In genomic region chr2:99729104-99729503, GRCh38 we compare ENCODE assay signal across 12 cellular contexts.
DNase-seq lines count a peak whose midpoint lies in the region; ATAC-seq and TF ChIP-seq lines count a peak whose summit lies in the region.
"Had no signal": no experiment of that assay in that cellular context is flagged by ENCODE, and none has a peak within 500 bp of the region (broad histone marks: within the 10 kb centered on the region; RNA-seq: fewer than 3 reads in every experiment).

No MANE protein-coding gene starts in this region.

- intact Hi-C loops in Right ventricle myocardium inferior (cut with DNase I) = no loop called here
- intact Hi-C loops in cardiac septum (cut with DNase I) = no loop called here
- intact Hi-C loops in right cardiac atrium (cut with DNase I) = no loop called here
- intact Hi-C loops in right lobe of liver (cut with DNase I) = no loop called here

- TF ChIP-seq CTCF in cardiac fibroblast (IDR thresholded peaks at IDR 0.05; ENCODE audit: low read depth, low read length) (no peak), right lobe of liver (IDR thresholded peaks at IDR 0.05) (no peak), GM13977 (IDR thresholded peaks at IDR 0.05; ENCODE audit: extremely low read depth, insufficient read depth, missing control alignments) (no peak)

- H3K4me1 ChIP-seq in right cardiac atrium (ENCODE audit: control insufficient read depth, insufficient read depth, low read length) = no peaks in the 10 kb centered on the region
- no peaks in the 10 kb centered on the region for H3K4me1 ChIP-seq in right lobe of liver

- no peaks in the 10 kb centered on the region for H3K36me3 ChIP-seq in right lobe of liver

- H3K9me3 ChIP-seq in right cardiac atrium (ENCODE audit: control insufficient read depth, low read length) (no peaks in the 10 kb centered on the region), right lobe of liver (no peaks in the 10 kb centered on the region)

- in situ Hi-C loops in GM13977 (cut with MboI; ENCODE audit: low pct_unique_long_range_greater_than_20kb, low sequenced_read_pairs, unreplicated experiment) = no loop called here

- H3K27ac ChIP-seq in right cardiac atrium (ENCODE audit: low read length) (no peak overlapping the region), right lobe of liver (no peak overlapping the region)

- H3K27me3 ChIP-seq in right cardiac atrium (ENCODE audit: control insufficient read depth, insufficient read depth) (no peaks in the 10 kb centered on the region), right lobe of liver (no peaks in the 10 kb centered on the region)

- no peak for DNase-seq in Right ventricle myocardium inferior (ENCODE audit: missing footprints)
- no peak for DNase-seq in cardiac septum (ENCODE audit: low spot score)
- peak; percentile 14 to 23 for DNase-seq in cardiac fibroblast (ENCODE audit: low read depth in 2 of 2)
- DNase-seq in right cardiac atrium = no peak
- DNase-seq in NCI-H187 (lab: John Stamatoyannopoulos, UW) = no peak
- DNase-seq in right lobe of liver = no peak
- DNase-seq in GM13977 (ENCODE audit: low spot score) = no peak
- DNase-seq: GF-D8, head of caudate nucleus, NCI-H146 had no signal

- TF ChIP-seq POLR2A in right lobe of liver (IDR thresholded peaks at IDR 0.05) = no peak

- ATAC-seq in Right ventricle myocardium inferior = peak; percentile 91
- ATAC-seq in right cardiac atrium = peak; percentile 82 to 90
- no peak for ATAC-seq in HG02870 (IDR thresholded peaks at IDR 0.05; ENCODE audit: unreplicated experiment)
- no peak for ATAC-seq in right lobe of liver
- ATAC-seq: activated naive CD4-positive, alpha-beta T cell treated with anti-CD3 and anti-CD28 coated beads, Interleukin-2, amount 50 U/mL, for 72 hours had no signal

- H3K4me3 ChIP-seq in cardiac fibroblast (replicated peaks in 1 of 2; ENCODE audit: low read depth in 2 of 2, low read length in 2 of 2) = no peak overlapping the region
- no peak overlapping the region for H3K4me3 ChIP-seq in right cardiac atrium (ENCODE audit: low read length)
- no peak overlapping the region for H3K4me3 ChIP-seq in right lobe of liver

- 15% methylated on average over 2 of the region's 2 CpGs for WGBS in right cardiac atrium
- WGBS in right lobe of liver (ENCODE audit: insufficient coverage, low coverage, low lambda C conversion rate, missing lambda C conversion rate) = 67% methylated on average over 2 of the region's 2 CpGs

Comparison
In these comparisons a context has a peak if more than half of its experiments do, and no peak if none do; other contexts are left out.
1. ATAC-seq: peak in Right ventricle myocardium inferior (single experiment) and right cardiac atrium (2 of 2); none in HG02870 (single experiment) and right lobe of liver (0 of 4).
2. DNase-seq: peak in cardiac fibroblast (2 of 2); none in Right ventricle myocardium inferior (single experiment), cardiac septum (single experiment), right cardiac atrium (0 of 3), NCI-H187 (0 of 2), right lobe of liver (0 of 3) and GM13977 (single experiment).